8 cellular contexts compared by ENCODE assay signal in the genomic region with DNA sequence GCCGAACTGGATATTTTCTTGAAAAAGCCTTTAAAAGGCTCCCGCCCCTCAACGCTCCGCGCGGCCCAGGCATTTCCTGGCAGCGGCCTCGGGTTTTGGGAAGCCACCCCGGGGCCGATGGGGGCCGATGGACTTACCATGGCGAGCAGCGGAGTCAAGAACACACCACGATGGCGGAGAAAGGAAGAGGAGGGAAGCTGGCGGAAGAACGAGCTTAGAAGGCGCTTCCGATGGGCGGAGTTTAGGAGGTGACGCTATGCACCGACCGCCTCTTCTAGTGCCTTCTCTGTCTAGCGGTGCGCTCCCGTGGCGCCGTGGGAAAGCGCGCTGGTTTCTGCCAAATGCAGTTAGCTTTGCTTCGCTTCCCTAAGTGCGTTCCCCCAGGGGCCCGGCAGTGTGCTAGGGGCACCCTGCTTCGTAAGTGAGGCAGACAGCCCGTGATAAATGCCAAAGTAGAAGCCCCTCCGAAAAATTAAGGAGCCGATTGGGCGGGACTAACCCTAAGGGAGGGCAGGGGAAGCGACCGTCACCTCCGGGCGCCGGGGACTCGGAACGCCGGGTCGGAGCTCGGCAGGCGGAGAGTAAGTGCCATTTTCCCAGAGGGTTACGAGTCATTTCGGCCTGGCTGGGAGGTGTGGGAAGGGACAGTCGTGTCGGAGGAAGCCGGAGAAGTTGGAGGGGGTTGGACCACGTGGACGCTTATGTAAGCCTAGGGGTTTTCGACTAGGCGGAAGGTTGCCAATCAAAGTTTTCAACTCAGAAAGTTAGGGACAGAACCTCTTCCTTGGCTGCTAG. TPM values are rescaled to one million over a fixed set of nuclear protein-coding genes. Genes with fewer than 3 reads are reported as not detected.
DNase-seq lines count a peak whose midpoint lies in the region; ATAC-seq and TF ChIP-seq lines count a peak whose summit lies in the region.

A gene (minus strand): TSS at position 194 of the 795 bp plus-strand sequence. CDS start 54 bp downstream, at position 140.

- H3K27me3 Mint-ChIP-seq in activated naive CD4-positive, alpha-beta T cell treated with anti-CD3 and anti-CD28 coated beads, Interleukin-2, amount 50 U/mL, for 24 hours = no peaks in the 10 kb centered on the region

- no peaks in the 10 kb centered on the region for H3K9me3 Mint-ChIP-seq in activated naive CD4-positive, alpha-beta T cell treated with anti-CD3 and anti-CD28 coated beads, Interleukin-2, amount 50 U/mL, for 24 hours

- H3K27ac Mint-ChIP-seq in activated naive CD4-positive, alpha-beta T cell treated with anti-CD3 and anti-CD28 coated beads, Interleukin-2, amount 50 U/mL, for 24 hours = peak within 1 kb of the TSS; percentile 97

- TF ChIP-seq CTCF in GM10266 (IDR thresholded peaks at IDR 0.05; ENCODE audit: control insufficient read depth, insufficient read depth, low read depth, missing control alignments) (no peak), omental fat pad (IDR thresholded peaks at IDR 0.05) (no peak)

- peaks cover 15% of the 10 kb centered on the region for H3K36me3 Mint-ChIP-seq in activated naive CD4-positive, alpha-beta T cell treated with anti-CD3 and anti-CD28 coated beads, Interleukin-2, amount 50 U/mL, for 24 hours

- DNase-seq in GM10266 (ENCODE audit: extremely low spot score) = peak; percentile 58
- DNase-seq in NCI-H1092 treated with DMSO at 0.1 percent for 48 hours (lab: John Stamatoyannopoulos, UW) = peak; percentile 96
- DNase-seq in globus pallidus (ENCODE audit: low spot score) = peak; percentile 88
- DNase-seq in omental fat pad (ENCODE audit: low spot score) = peak; percentile 26

- H3K4me1 Mint-ChIP-seq in activated naive CD4-positive, alpha-beta T cell treated with anti-CD3 and anti-CD28 coated beads, Interleukin-2, amount 50 U/mL, for 24 hours = peaks cover 13% of the 10 kb centered on the region

- H3K4me3 Mint-ChIP-seq in activated naive CD4-positive, alpha-beta T cell treated with anti-CD3 and anti-CD28 coated beads, Interleukin-2, amount 50 U/mL, for 24 hours = peak within 1 kb of the TSS; percentile 94

- ATAC-seq in HG02623 (IDR thresholded peaks at IDR 0.05; ENCODE audit: unreplicated experiment) = peak; percentile 91
- ATAC-seq in SK-N-SH treated with all-trans-retinoic acid at 6 μM for 48 hours = peak; percentile 97
- peak; percentile 93 for ATAC-seq in omental fat pad (ENCODE audit: low FRiP score)

- peak within 1 kb of the TSS; percentile 87 for H3K27ac ChIP-seq in temporal lobe (ENCODE audit: low read depth, low read length)

TF ChIP-seq in SK-N-SH treated with all-trans-retinoic acid at 6 μM for 48 hours, 23 proteins besides CTCF, POLR2A, EP300 and RAD21:
- TF ChIP-seq ZNF565 (CRISPR knock-in tag; conservative IDR thresholded peaks at IDR 0.05; ENCODE audit: low read depth) (no peak), ISL1 (CRISPR knock-in tag; IDR thresholded peaks at IDR 0.05) (no peak)
- TF ChIP-seq, protein P1, sequence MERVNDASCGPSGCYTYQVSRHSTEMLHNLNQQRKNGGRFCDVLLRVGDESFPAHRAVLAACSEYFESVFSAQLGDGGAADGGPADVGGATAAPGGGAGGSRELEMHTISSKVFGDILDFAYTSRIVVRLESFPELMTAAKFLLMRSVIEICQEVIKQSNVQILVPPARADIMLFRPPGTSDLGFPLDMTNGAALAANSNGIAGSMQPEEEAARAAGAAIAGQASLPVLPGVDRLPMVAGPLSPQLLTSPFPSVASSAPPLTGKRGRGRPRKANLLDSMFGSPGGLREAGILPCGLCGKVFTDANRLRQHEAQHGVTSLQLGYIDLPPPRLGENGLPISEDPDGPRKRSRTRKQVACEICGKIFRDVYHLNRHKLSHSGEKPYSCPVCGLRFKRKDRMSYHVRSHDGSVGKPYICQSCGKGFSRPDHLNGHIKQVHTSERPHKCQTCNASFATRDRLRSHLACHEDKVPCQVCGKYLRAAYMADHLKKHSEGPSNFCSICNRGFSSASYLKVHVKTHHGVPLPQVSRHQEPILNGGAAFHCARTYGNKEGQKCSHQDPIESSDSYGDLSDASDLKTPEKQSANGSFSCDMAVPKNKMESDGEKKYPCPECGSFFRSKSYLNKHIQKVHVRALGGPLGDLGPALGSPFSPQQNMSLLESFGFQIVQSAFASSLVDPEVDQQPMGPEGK (CRISPR knock-in tag; IDR thresholded peaks at IDR 0.05; ENCODE audit: borderline replicate concordance) = no peak
- TF ChIP-seq, protein P2, sequence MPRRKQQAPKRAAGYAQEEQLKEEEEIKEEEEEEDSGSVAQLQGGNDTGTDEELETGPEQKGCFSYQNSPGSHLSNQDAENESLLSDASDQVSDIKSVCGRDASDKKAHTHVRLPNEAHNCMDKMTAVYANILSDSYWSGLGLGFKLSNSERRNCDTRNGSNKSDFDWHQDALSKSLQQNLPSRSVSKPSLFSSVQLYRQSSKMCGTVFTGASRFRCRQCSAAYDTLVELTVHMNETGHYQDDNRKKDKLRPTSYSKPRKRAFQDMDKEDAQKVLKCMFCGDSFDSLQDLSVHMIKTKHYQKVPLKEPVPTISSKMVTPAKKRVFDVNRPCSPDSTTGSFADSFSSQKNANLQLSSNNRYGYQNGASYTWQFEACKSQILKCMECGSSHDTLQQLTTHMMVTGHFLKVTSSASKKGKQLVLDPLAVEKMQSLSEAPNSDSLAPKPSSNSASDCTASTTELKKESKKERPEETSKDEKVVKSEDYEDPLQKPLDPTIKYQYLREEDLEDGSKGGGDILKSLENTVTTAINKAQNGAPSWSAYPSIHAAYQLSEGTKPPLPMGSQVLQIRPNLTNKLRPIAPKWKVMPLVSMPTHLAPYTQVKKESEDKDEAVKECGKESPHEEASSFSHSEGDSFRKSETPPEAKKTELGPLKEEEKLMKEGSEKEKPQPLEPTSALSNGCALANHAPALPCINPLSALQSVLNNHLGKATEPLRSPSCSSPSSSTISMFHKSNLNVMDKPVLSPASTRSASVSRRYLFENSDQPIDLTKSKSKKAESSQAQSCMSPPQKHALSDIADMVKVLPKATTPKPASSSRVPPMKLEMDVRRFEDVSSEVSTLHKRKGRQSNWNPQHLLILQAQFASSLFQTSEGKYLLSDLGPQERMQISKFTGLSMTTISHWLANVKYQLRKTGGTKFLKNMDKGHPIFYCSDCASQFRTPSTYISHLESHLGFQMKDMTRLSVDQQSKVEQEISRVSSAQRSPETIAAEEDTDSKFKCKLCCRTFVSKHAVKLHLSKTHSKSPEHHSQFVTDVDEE (CRISPR knock-in tag; IDR thresholded peaks at IDR 0.05) = no peak

RNA-seq across cellular contexts. Expression of the gene that starts here (rescaled TPM):
- total RNA-seq in omental fat pad (1,000 to 10,000 TPM; 5,321 to 8,187 (median 6,468) TPM), temporal lobe (2,465 TPM)

Comparison
In these comparisons a context has a peak if more than half of its experiments do, and no peak if none do; other contexts are left out.
1. Peak in every context shown above with its lines: DNase-seq, ATAC-seq and H3K27ac ChIP-seq.
2. DNase-seq: peak in every context shown above with its lines; median percentile 96 in NCI-H1092 treated with DMSO at 0.1 percent for 48 hours; 88 in globus pallidus; 58 in GM10266; 26 in omental fat pad.